12 cellular contexts compared by ENCODE assay signal in the genomic region with DNA sequence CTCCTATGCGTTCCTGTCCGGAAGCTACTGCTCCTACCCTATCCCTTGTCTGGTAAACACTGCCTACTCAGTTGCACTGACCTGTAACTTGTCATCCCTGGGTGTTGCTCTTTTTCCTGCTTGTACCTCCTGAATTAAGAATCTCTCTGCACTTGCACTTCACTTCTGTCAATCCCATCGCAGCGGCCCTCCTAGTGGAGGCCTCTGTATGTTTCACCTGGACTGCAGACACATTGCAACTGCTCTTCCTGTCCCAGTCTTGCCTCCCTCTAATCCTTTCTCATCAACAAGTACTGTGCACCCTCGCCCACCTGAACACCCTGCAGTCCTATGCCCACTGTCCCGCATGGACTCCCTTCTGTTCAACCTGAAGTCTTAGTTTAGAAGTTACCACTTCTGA.
"Had no signal": no experiment of that assay in that cellular context is flagged by ENCODE, and none has a peak within 500 bp of the region (broad histone marks: within the 10 kb centered on the region; RNA-seq: fewer than 3 reads in every experiment).

No MANE protein-coding gene starts in this region.

- H3K4me3 Mint-ChIP-seq: mesothelial cell of epicardium; stimulated activated memory B cell treated with anti-CD40 and anti-IgM and Interleukin-4, amounts not matched to agents 10 μg/mL and 1 μg/mL and 100 μg/mL, for 72 hours had no signal

- DNase-seq: activated CD8-positive, alpha-beta memory T cell treated with anti-CD3 and anti-CD28 coated beads, Interleukin-2, amount 50 U/mL, for 48 hours; activated effector memory CD4-positive, alpha-beta T cell treated with Interleukin-2 at 50 U/mL for 16 hours; adrenal gland; islet precursor cell; SHP77 treated with DMSO at 0.1 percent for 48 hours; tibial artery; uterus had no signal

- H3K9ac ChIP-seq: parathyroid adenoma had no signal

- H3K4me3 ChIP-seq: adrenal gland, gastroesophageal sphincter, lung, tibial artery, uterus had no signal

- H3K9me3 Mint-ChIP-seq: mesothelial cell of epicardium; stimulated activated memory B cell treated with anti-CD40 and anti-IgM and Interleukin-4, amounts not matched to agents 10 μg/mL and 1 μg/mL and 100 μg/mL, for 72 hours had no signal

- H3K9me3 ChIP-seq: adrenal gland, gastroesophageal sphincter, tibial artery, uterus had no signal

- H3K36me3 ChIP-seq: adrenal gland, gastroesophageal sphincter, tibial artery, uterus had no signal

- H3K4me1 ChIP-seq: adrenal gland, gastroesophageal sphincter, parathyroid adenoma, tibial artery, uterus had no signal

- H3K27me3 ChIP-seq: adrenal gland, gastroesophageal sphincter, tibial artery, uterus had no signal

- H3K27ac ChIP-seq: adrenal gland, gastroesophageal sphincter, parathyroid adenoma, tibial artery, uterus had no signal

- H3K36me3 Mint-ChIP-seq: mesothelial cell of epicardium had no signal

- H3K27me3 Mint-ChIP-seq: stimulated activated memory B cell treated with anti-CD40 and anti-IgM and Interleukin-4, amounts not matched to agents 10 μg/mL and 1 μg/mL and 100 μg/mL, for 72 hours had no signal

- H3K27ac Mint-ChIP-seq: mesothelial cell of epicardium; stimulated activated memory B cell treated with anti-CD40 and anti-IgM and Interleukin-4, amounts not matched to agents 10 μg/mL and 1 μg/mL and 100 μg/mL, for 72 hours had no signal

- H3K79me2 ChIP-seq: parathyroid adenoma had no signal

- ATAC-seq: gastroesophageal sphincter; stimulated activated memory B cell treated with anti-CD40 and anti-IgM and Interleukin-4, amounts not matched to agents 10 μg/mL and 1 μg/mL and 100 μg/mL, for 72 hours had no signal

- H2AFZ ChIP-seq: parathyroid adenoma had no signal
